Comparison of ENCODE assay signal across 18 cellular contexts in the genomic region with DNA sequence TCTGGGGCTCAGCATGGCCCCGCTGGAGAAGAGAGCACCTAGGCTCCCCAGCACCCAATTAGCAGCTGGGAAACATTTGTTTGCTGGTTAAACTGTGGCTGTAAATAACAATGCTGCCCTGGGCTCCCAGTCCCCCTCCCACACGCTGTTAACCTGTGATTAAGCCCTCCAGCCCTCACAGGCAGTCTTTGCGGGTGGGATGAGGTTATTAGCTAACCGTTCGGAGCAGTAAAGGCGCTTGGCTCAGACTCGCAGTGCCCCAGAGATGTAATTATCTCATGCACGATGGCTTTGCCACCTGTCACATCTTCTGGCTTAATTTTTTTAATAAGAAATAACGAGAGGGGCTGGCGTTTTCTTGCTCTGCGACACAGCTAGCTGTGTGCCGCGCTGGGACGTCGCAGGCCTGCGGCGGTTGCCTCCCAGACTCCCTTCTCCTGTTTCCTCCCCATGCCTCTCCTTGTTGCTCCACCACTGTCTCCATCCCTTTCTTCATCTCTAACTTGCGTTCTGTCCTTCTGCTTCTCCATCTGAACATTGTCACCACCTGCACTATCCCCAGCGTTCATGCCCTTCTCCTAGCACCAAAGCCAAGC.
DNase-seq lines count a peak whose midpoint lies in the region; ATAC-seq and TF ChIP-seq lines count a peak whose summit lies in the region.
"Had no signal": no experiment of that assay in that cellular context is flagged by ENCODE, and none has a peak within 500 bp of the region (broad histone marks: within the 10 kb centered on the region; RNA-seq: fewer than 3 reads in every experiment).

No MANE protein-coding gene starts in this region.

- intact Hi-C loops in activated CD8-positive, alpha-beta T cell treated with anti-CD3 and anti-CD28 coated beads for 36 hours (cut with micrococcal nuclease): no loop called here

- no peaks in the 10 kb centered on the region for H3K27me3 Mint-ChIP-seq in activated CD8-positive, alpha-beta T cell treated with anti-CD3 and anti-CD28 coated beads for 36 hours
- H3K27me3 Mint-ChIP-seq: B cell had no signal

- no peaks in the 10 kb centered on the region for H3K36me3 Mint-ChIP-seq in activated CD8-positive, alpha-beta T cell treated with anti-CD3 and anti-CD28 coated beads for 36 hours (ENCODE audit: low read depth)

- no peak overlapping the region for H3K4me3 Mint-ChIP-seq in activated CD8-positive, alpha-beta T cell treated with anti-CD3 and anti-CD28 coated beads for 36 hours
- H3K4me3 Mint-ChIP-seq: activated CD8-positive, alpha-beta T cell treated with anti-CD3 and anti-CD28 coated beads, Interleukin-2, amount 10 ng/mL, durations not matched to agents 7 days and 5 days; activated naive CD4-positive, alpha-beta T cell treated with anti-CD3 and anti-CD28 coated beads for 36 hours; B cell had no signal

- DNase-seq in COR-L47 (lab: John Stamatoyannopoulos, UW): peak; percentile 79
- DNase-seq in NCI-H1092 treated with DMSO at 0.1 percent for 48 hours (lab: John Stamatoyannopoulos, UW): peak; percentile 30
- peak; percentile 99 for DNase-seq in NCI-H2171 treated with DMSO at 0.1 percent for 48 hours (lab: John Stamatoyannopoulos, UW)
- DNase-seq in cerebellar cortex (ENCODE audit: low spot score): peak; percentile 39
- DNase-seq in activated CD8-positive, alpha-beta T cell treated with anti-CD3 and anti-CD28 coated beads for 36 hours: no peak
- DNase-seq in HK-2 (ENCODE audit: unreplicated experiment): no peak
- no peak for DNase-seq in SIG-M5 (lab: John Stamatoyannopoulos, UW)
- DNase-seq: activated CD4-positive, CD25-positive, alpha-beta regulatory T cell; activated CD8-positive, alpha-beta T cell treated with anti-CD3 and anti-CD28 coated beads, Interleukin-2, amount 10 ng/mL, durations not matched to agents 7 days and 5 days; activated naive CD4-positive, alpha-beta T cell treated with anti-CD3 and anti-CD28 coated beads for 36 hours; activated T-cell treated with anti-CD3 and anti-CD28 coated beads, Interleukin-2, amount 50 U/mL, for 1 hour; NCI-H2029 treated with DMSO at 0.1 percent for 48 hours; nucleus accumbens; RPMI8226; stimulated activated CD8-positive, alpha-beta memory T cell treated with anti-CD3 and anti-CD28 coated beads, Interleukin-4, amount 100 ng/mL, for 48 hours; T-helper 9 cell had no signal

- ATAC-seq in activated CD8-positive, alpha-beta T cell treated with anti-CD3 and anti-CD28 coated beads for 36 hours: no peak
- ATAC-seq in GM19023 (IDR thresholded peaks at IDR 0.05; ENCODE audit: unreplicated experiment): no peak
- ATAC-seq: activated CD8-positive, alpha-beta T cell treated with anti-CD3 and anti-CD28 coated beads, Interleukin-2, amount 10 ng/mL, durations not matched to agents 7 days and 5 days had no signal

- CTCF ChIA-PET in activated CD8-positive, alpha-beta T cell treated with anti-CD3 and anti-CD28 coated beads for 36 hours (lab: Charles Lee): no interaction called here

- POLR2A ChIA-PET in activated CD8-positive, alpha-beta T cell treated with anti-CD3 and anti-CD28 coated beads for 36 hours (lab: Charles Lee): no interaction called here

- TF ChIP-seq CTCF in activated CD8-positive, alpha-beta T cell treated with anti-CD3 and anti-CD28 coated beads for 36 hours (IDR thresholded peaks at IDR 0.05): no peak

- H3K4me1 Mint-ChIP-seq in activated CD8-positive, alpha-beta T cell treated with anti-CD3 and anti-CD28 coated beads for 36 hours (ENCODE audit: low read depth): no peaks in the 10 kb centered on the region

- H3K9me3 Mint-ChIP-seq in activated CD8-positive, alpha-beta T cell treated with anti-CD3 and anti-CD28 coated beads for 36 hours: no peaks in the 10 kb centered on the region
- H3K9me3 Mint-ChIP-seq: activated naive CD4-positive, alpha-beta T cell treated with anti-CD3 and anti-CD28 coated beads for 36 hours had no signal

- H3K27ac Mint-ChIP-seq in activated CD8-positive, alpha-beta T cell treated with anti-CD3 and anti-CD28 coated beads for 36 hours: no peak overlapping the region
- H3K27ac Mint-ChIP-seq: activated CD8-positive, alpha-beta T cell treated with anti-CD3 and anti-CD28 coated beads, Interleukin-2, amount 10 ng/mL, durations not matched to agents 7 days and 5 days; activated naive CD4-positive, alpha-beta T cell treated with anti-CD3 and anti-CD28 coated beads for 36 hours; B cell had no signal

Comparison
In these comparisons a context has a peak if more than half of its experiments do, and no peak if none do; other contexts are left out.
1. DNase-seq: peak in COR-L47 (single experiment), NCI-H1092 treated with DMSO at 0.1 percent for 48 hours (single experiment), NCI-H2171 treated with DMSO at 0.1 percent for 48 hours (single experiment) and cerebellar cortex (single experiment); none in activated CD8-positive, alpha-beta T cell treated with anti-CD3 and anti-CD28 coated beads for 36 hours (single experiment), HK-2 (single experiment) and SIG-M5 (single experiment).